In the genomic region with DNA sequence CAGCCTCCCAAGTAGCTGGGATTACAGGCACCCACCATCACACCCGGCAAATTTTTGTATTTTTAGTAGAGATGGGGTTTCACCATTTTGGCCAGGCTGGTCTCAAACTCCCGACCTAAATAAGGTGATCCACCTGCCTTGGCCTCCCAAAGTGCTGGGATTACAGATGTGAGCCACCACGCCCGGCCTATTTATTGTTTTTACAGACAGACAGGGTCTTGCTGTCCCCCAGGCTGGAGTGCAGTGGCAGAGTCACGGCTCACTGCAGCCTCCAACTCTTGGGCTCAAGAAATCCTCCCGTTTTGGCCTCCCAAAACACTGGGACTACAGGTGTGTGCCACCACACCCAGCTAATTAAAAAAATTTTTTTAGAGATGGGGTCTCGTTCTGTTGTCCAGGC, we compare ENCODE assay signal across 1 cellular context. TPM values are rescaled to one million over a fixed set of nuclear protein-coding genes. Genes with fewer than 3 reads are reported as not detected.
"Had no signal": no experiment of that assay in that cellular context is flagged by ENCODE, and none has a peak within 500 bp of the region (broad histone marks: within the 10 kb centered on the region; RNA-seq: fewer than 3 reads in every experiment).

No MANE protein-coding gene starts in this region.

RNA-seq across cellular contexts. Expression of gene LAT2, which starts 1.6 kb away (rescaled TPM):
- total RNA-seq: smooth muscle cell had no signal
- polyA plus RNA-seq: smooth muscle cell had no signal
